8 cellular contexts compared by ENCODE assay signal in the genomic region with DNA sequence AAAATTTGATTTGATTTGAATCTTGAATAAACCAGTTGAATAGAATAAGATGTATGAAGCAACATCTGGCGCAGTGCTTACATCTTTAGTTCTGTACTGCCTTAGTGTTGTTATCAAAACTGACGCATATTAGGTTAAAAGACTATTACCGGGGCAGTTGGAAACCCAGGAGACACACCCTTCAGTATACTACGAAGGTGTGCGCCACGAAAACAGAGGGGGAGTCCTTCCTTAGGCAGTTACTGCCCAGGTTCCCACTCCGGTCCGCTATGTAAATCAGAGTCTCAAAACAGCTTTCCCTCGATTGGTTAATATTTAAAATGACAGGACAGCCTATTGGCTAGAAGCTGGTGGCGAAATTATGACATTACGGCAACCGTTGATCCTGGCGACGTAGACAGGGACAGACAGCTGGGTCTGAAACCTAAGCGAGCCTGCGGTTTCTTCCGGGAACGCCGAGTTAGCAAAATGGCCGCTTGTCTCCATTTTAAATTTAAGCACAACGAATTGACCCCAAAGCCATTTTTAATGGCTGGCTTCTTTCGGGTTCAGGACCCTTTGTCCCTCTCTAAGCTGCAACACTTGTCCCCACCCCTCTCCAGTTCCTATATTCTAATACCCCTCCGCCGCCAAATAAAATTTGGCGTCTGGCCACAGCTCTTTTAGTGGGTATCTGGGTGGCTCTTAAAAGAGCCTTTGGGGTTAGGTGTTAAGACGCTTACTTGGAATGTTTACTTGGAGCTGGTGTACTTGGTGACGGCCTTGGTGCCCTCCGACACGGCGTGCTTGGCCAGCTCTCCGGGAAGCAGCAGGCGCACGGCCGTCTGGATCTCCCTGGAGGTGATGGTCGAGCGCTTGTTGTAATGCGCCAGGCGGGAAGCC.
DNase-seq lines count a peak whose midpoint lies in the region; ATAC-seq and TF ChIP-seq lines count a peak whose summit lies in the region.

No MANE protein-coding gene starts in this region.

- peak; percentile 54 for ATAC-seq in GM19035 (IDR thresholded peaks at IDR 0.05; ENCODE audit: unreplicated experiment)
- ATAC-seq in HG03354 (IDR thresholded peaks at IDR 0.05; ENCODE audit: poor library complexity, severe bottlenecking, unreplicated experiment): peak; percentile 48

- H3K4me3 ChIP-seq in AG10803 (ENCODE audit: low read length): peak overlapping the region; percentile 93

- 0 out of 2 replicates have a peak, but pooled peaks have one; percentile 3 for TF ChIP-seq CTCF in AG10803 (conservative IDR thresholded peaks at IDR 0.05; ENCODE audit: low read length)

- DNase-seq in AG10803 (ENCODE audit: low read depth) (peak; percentile 99), NCI-H446 treated with DMSO at 0.1 percent for 48 hours (lab: John Stamatoyannopoulos, UW) (peak; percentile 95), cerebellar nuclear complex (lab: John Stamatoyannopoulos, UW) (peak; percentile 84 to 97), islet precursor cell (peak; percentile 97)
- peak; percentile 83 for DNase-seq in activated CD4-positive, CD25-positive, alpha-beta regulatory T cell treated with anti-CD3 and anti-CD28 coated beads, Interleukin-2, amount 50 U/mL, for 72 hours
- DNase-seq in stimulated activated CD4-positive, alpha-beta T cell treated with anti-CD3 and anti-CD28 coated beads, Interleukin-12 subunit alpha, Interleukin-12 subunit beta, amount 100 ng/mL, for 4 hours: peak; percentile 82

Comparison
In these comparisons a context has a peak if more than half of its experiments do, and no peak if none do; other contexts are left out.
1. Peak in every context shown above with its lines: DNase-seq, ATAC-seq and H3K4me3 ChIP-seq.